In the genomic region with DNA sequence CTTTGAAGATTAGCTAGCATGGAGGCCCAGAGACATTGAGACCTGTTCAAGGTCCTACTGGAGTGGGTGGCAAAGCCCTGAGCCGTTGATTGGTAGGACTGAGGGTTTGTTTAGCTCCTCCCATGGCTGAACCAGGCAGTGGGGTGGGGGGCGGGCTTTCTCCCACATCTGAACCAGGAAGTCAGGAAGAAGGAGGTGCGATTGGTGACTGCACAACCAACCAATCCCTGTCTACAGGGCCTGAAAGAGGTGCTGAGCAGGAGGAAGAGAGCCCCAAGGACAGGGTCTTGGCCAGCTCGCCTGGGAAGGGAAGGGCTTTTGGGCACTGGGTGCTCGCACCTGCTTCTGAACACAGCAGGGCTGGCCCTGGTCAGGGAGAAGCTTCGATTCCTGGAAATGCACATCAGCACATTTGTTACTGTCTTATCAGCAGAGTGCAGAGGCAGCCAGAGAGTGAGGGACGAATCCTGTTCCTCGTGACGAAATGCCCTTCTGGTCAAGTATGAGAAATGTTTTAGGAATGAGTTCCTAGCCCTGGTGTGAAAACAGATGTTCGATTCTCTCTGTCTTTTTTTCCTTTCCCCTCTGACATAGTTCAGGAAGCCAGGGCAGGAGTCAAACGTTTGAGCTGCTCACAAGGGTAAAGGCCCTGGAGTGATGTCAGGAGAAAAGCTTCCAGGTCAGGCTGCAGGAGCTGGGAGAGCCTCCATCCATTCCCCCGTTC, we compare ENCODE assay signal across 1 cellular context.
TF ChIP-seq lines count a peak whose summit lies in the region.

No MANE protein-coding gene starts in this region.

TF ChIP-seq in K562, 482 proteins besides CTCF, POLR2A, EP300 and RAD21 (continued from another document and continues in another):
- TF ChIP-seq, protein P1, sequence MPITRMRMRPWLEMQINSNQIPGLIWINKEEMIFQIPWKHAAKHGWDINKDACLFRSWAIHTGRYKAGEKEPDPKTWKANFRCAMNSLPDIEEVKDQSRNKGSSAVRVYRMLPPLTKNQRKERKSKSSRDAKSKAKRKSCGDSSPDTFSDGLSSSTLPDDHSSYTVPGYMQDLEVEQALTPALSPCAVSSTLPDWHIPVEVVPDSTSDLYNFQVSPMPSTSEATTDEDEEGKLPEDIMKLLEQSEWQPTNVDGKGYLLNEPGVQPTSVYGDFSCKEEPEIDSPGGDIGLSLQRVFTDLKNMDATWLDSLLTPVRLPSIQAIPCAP (CRISPR knock-in tag; IDR thresholded peaks at IDR 0.05; ENCODE audit: borderline replicate concordance) = no peak
- TF ChIP-seq ZNF408 (CRISPR knock-in tag; IDR thresholded peaks at IDR 0.05; ENCODE audit: low read depth) (no peak), PCBP1 (IDR thresholded peaks at IDR 0.05; ENCODE audit: low read depth, low read length, poor library complexity, severe bottlenecking) (no peak), STAT5A (IDR thresholded peaks at IDR 0.05; ENCODE audit: borderline replicate concordance, low read length) (peak; percentile 100), GABPB1 (CRISPR knock-in tag; IDR thresholded peaks at IDR 0.05) (no peak), KLF6 (CRISPR knock-in tag; IDR thresholded peaks at IDR 0.05; ENCODE audit: borderline replicate concordance) (no peak), HNRNPLL (IDR thresholded peaks at IDR 0.05; ENCODE audit: low read depth, low read length, poor library complexity, severe bottlenecking) (no peak), CBX1 (IDR thresholded peaks at IDR 0.05; ENCODE audit: low read depth) (peak; percentile 54; the same call in 1 of the 2 replicates), TAF7 (tag; IDR thresholded peaks at IDR 0.05) (no peak), NEUROD1 (IDR thresholded peaks at IDR 0.05; ENCODE audit: borderline replicate concordance, low read depth, low read length, partially characterized antibody) (peak; percentile 81), EWSR1 (IDR thresholded peaks at IDR 0.05; ENCODE audit: borderline replicate concordance, low read depth, partially characterized antibody) (no peak), MTA1 (IDR thresholded peaks at IDR 0.05; ENCODE audit: borderline replicate concordance) (peak; percentile 68), LEF1 (IDR thresholded peaks at IDR 0.05) (peak; percentile 94), ZNF146 (CRISPR knock-in tag; IDR thresholded peaks at IDR 0.05; ENCODE audit: unreplicated experiment) (no peak), ZFP1 (CRISPR knock-in tag; IDR thresholded peaks at IDR 0.05) (no peak), ZNF197 (CRISPR knock-in tag; IDR thresholded peaks at IDR 0.05; ENCODE audit: low read depth) (peak; percentile 74; the same call in 1 of the 2 replicates), MAFG (tag; conservative IDR thresholded peaks at IDR 0.05) (peak; percentile 98), ZNF695 (CRISPR knock-in tag; IDR thresholded peaks at IDR 0.05) (no peak), ZFP36 (IDR thresholded peaks at IDR 0.05; ENCODE audit: low read depth, low read length, partially characterized antibody) (peak; percentile 22), HLTF (IDR thresholded peaks at IDR 0.05) (peak; percentile 61; the same call in 1 of the 2 replicates), E2F3 (CRISPR knock-in tag; IDR thresholded peaks at IDR 0.05) (no peak), ZNF121 (CRISPR knock-in tag; conservative IDR thresholded peaks at IDR 0.05) (no peak), MYBL2 (IDR thresholded peaks at IDR 0.05; ENCODE audit: low read depth) (no peak), MYBL2 (CRISPR knock-in tag; IDR thresholded peaks at IDR 0.05; ENCODE audit: borderline replicate concordance) (no peak), ZNF75A (CRISPR knock-in tag; IDR thresholded peaks at IDR 0.05) (no peak), GABPB2 (CRISPR knock-in tag; conservative IDR thresholded peaks at IDR 0.05) (no peak), ESRRB (CRISPR knock-in tag; IDR thresholded peaks at IDR 0.05; ENCODE audit: borderline replicate concordance) (no peak), ZNF507 (tag; conservative IDR thresholded peaks at IDR 0.05) (no peak), CBX5 (IDR thresholded peaks at IDR 0.05; ENCODE audit: borderline replicate concordance, low read depth) (no peak), SMARCA4 (IDR thresholded peaks at IDR 0.05) (peak; percentile 96)
- TF ChIP-seq, protein P2, sequence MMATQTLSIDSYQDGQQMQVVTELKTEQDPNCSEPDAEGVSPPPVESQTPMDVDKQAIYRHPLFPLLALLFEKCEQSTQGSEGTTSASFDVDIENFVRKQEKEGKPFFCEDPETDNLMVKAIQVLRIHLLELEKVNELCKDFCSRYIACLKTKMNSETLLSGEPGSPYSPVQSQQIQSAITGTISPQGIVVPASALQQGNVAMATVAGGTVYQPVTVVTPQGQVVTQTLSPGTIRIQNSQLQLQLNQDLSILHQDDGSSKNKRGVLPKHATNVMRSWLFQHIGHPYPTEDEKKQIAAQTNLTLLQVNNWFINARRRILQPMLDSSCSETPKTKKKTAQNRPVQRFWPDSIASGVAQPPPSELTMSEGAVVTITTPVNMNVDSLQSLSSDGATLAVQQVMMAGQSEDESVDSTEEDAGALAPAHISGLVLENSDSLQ (IDR thresholded peaks at IDR 0.05) = peak; percentile 59
- TF ChIP-seq, protein P3, sequence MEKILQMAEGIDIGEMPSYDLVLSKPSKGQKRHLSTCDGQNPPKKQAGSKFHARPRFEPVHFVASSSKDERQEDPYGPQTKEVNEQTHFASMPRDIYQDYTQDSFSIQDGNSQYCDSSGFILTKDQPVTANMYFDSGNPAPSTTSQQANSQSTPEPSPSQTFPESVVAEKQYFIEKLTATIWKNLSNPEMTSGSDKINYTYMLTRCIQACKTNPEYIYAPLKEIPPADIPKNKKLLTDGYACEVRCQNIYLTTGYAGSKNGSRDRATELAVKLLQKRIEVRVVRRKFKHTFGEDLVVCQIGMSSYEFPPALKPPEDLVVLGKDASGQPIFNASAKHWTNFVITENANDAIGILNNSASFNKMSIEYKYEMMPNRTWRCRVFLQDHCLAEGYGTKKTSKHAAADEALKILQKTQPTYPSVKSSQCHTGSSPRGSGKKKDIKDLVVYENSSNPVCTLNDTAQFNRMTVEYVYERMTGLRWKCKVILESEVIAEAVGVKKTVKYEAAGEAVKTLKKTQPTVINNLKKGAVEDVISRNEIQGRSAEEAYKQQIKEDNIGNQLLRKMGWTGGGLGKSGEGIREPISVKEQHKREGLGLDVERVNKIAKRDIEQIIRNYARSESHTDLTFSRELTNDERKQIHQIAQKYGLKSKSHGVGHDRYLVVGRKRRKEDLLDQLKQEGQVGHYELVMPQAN (IDR thresholded peaks at IDR 0.05; ENCODE audit: borderline replicate concordance) = no peak
- TF ChIP-seq, protein P4, sequence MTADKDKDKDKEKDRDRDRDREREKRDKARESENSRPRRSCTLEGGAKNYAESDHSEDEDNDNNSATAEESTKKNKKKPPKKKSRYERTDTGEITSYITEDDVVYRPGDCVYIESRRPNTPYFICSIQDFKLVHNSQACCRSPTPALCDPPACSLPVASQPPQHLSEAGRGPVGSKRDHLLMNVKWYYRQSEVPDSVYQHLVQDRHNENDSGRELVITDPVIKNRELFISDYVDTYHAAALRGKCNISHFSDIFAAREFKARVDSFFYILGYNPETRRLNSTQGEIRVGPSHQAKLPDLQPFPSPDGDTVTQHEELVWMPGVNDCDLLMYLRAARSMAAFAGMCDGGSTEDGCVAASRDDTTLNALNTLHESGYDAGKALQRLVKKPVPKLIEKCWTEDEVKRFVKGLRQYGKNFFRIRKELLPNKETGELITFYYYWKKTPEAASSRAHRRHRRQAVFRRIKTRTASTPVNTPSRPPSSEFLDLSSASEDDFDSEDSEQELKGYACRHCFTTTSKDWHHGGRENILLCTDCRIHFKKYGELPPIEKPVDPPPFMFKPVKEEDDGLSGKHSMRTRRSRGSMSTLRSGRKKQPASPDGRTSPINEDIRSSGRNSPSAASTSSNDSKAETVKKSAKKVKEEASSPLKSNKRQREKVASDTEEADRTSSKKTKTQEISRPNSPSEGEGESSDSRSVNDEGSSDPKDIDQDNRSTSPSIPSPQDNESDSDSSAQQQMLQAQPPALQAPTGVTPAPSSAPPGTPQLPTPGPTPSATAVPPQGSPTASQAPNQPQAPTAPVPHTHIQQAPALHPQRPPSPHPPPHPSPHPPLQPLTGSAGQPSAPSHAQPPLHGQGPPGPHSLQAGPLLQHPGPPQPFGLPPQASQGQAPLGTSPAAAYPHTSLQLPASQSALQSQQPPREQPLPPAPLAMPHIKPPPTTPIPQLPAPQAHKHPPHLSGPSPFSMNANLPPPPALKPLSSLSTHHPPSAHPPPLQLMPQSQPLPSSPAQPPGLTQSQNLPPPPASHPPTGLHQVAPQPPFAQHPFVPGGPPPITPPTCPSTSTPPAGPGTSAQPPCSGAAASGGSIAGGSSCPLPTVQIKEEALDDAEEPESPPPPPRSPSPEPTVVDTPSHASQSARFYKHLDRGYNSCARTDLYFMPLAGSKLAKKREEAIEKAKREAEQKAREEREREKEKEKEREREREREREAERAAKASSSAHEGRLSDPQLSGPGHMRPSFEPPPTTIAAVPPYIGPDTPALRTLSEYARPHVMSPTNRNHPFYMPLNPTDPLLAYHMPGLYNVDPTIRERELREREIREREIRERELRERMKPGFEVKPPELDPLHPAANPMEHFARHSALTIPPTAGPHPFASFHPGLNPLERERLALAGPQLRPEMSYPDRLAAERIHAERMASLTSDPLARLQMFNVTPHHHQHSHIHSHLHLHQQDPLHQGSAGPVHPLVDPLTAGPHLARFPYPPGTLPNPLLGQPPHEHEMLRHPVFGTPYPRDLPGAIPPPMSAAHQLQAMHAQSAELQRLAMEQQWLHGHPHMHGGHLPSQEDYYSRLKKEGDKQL (CRISPR knock-in tag; IDR thresholded peaks at IDR 0.05; ENCODE audit: borderline replicate concordance) = no peak
- TF ChIP-seq, protein P5, sequence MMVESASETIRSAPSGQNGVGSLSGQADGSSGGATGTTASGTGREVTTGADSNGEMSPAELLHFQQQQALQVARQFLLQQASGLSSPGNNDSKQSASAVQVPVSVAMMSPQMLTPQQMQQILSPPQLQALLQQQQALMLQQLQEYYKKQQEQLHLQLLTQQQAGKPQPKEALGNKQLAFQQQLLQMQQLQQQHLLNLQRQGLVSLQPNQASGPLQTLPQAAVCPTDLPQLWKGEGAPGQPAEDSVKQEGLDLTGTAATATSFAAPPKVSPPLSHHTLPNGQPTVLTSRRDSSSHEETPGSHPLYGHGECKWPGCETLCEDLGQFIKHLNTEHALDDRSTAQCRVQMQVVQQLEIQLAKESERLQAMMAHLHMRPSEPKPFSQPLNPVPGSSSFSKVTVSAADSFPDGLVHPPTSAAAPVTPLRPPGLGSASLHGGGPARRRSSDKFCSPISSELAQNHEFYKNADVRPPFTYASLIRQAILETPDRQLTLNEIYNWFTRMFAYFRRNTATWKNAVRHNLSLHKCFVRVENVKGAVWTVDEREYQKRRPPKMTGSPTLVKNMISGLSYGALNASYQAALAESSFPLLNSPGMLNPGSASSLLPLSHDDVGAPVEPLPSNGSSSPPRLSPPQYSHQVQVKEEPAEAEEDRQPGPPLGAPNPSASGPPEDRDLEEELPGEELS (CRISPR knock-in tag; IDR thresholded peaks at IDR 0.05; ENCODE audit: borderline replicate concordance) = no peak
- TF ChIP-seq, protein P6, sequence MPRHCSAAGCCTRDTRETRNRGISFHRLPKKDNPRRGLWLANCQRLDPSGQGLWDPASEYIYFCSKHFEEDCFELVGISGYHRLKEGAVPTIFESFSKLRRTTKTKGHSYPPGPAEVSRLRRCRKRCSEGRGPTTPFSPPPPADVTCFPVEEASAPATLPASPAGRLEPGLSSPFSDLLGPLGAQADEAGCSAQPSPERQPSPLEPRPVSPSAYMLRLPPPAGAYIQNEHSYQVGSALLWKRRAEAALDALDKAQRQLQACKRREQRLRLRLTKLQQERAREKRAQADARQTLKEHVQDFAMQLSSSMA (CRISPR knock-in tag; IDR thresholded peaks at IDR 0.05) = no peak
- TF ChIP-seq, protein P7, sequence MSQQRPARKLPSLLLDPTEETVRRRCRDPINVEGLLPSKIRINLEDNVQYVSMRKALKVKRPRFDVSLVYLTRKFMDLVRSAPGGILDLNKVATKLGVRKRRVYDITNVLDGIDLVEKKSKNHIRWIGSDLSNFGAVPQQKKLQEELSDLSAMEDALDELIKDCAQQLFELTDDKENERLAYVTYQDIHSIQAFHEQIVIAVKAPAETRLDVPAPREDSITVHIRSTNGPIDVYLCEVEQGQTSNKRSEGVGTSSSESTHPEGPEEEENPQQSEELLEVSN (IDR thresholded peaks at IDR 0.05; ENCODE audit: borderline replicate concordance in 1 of 2, extremely low read depth in 1 of 2, insufficient read depth in 1 of 2, insufficient read length in 1 of 2, low read depth in 1 of 2, low read length in 1 of 2, poor library complexity in 1 of 2, severe bottlenecking in 1 of 2) = peak; percentile 9 to 63
- TF ChIP-seq, protein P8, sequence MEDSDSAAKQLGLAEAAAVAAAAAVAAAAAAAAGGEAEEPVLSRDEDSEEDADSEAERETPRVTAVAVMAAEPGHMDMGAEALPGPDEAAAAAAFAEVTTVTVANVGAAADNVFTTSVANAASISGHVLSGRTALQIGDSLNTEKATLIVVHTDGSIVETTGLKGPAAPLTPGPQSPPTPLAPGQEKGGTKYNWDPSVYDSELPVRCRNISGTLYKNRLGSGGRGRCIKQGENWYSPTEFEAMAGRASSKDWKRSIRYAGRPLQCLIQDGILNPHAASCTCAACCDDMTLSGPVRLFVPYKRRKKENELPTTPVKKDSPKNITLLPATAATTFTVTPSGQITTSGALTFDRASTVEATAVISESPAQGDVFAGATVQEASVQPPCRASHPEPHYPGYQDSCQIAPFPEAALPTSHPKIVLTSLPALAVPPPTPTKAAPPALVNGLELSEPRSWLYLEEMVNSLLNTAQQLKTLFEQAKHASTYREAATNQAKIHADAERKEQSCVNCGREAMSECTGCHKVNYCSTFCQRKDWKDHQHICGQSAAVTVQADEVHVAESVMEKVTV (CRISPR knock-in tag; IDR thresholded peaks at IDR 0.05) = no peak
- TF ChIP-seq, protein P9, sequence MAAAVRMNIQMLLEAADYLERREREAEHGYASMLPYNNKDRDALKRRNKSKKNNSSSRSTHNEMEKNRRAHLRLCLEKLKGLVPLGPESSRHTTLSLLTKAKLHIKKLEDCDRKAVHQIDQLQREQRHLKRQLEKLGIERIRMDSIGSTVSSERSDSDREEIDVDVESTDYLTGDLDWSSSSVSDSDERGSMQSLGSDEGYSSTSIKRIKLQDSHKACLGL (CRISPR knock-in tag; IDR thresholded peaks at IDR 0.05; ENCODE audit: borderline replicate concordance, poor library complexity, severe bottlenecking) = no peak
- TF ChIP-seq, protein P10, sequence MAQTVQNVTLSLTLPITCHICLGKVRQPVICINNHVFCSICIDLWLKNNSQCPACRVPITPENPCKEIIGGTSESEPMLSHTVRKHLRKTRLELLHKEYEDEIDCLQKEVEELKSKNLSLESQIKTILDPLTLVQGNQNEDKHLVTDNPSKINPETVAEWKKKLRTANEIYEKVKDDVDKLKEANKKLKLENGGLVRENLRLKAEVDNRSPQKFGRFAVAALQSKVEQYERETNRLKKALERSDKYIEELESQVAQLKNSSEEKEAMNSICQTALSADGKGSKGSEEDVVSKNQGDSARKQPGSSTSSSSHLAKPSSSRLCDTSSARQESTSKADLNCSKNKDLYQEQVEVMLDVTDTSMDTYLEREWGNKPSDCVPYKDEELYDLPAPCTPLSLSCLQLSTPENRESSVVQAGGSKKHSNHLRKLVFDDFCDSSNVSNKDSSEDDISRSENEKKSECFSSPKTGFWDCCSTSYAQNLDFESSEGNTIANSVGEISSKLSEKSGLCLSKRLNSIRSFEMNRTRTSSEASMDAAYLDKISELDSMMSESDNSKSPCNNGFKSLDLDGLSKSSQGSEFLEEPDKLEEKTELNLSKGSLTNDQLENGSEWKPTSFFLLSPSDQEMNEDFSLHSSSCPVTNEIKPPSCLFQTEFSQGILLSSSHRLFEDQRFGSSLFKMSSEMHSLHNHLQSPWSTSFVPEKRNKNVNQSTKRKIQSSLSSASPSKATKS (CRISPR knock-in tag; IDR thresholded peaks at IDR 0.05) = no peak
